In genomic region chr6:58003417-58004167, GRCh38 we compare ENCODE assay signal across 8 cellular contexts.
DNase-seq lines count a peak whose midpoint lies in the region; ATAC-seq and TF ChIP-seq lines count a peak whose summit lies in the region.
"Not testable (repeated sequence)": the region's sequence is repeated elsewhere in the genome, so short reads cannot be mapped to it uniquely, and the experiment has no call there.

No MANE protein-coding gene starts in this region.

- not testable (repeated sequence) for H4K20me1 ChIP-seq in GM23338 (replicated peaks; ENCODE audit: insufficient read depth)

- H3K27me3 Mint-ChIP-seq in GM23338 (ENCODE audit: insufficient read depth, low read depth, poor library complexity); chondrocyte (ENCODE audit: low read depth): not testable (repeated sequence)

- H3K4me1 ChIP-seq in GM23338 (ENCODE audit: insufficient read depth), result not testable (repeated sequence)

- H3K4me2 ChIP-seq in GM23338, result not testable (repeated sequence)

- not testable (repeated sequence) for ATAC-seq in GM23338
- 0 out of 3 replicates have a peak, but pooled peaks have one; percentile 28 for ATAC-seq in SK-N-SH treated with all-trans-retinoic acid at 6 μM for 48 hours

- H3K4me3 Mint-ChIP-seq in GM23338; chondrocyte (ENCODE audit: unreplicated experiment): not testable (repeated sequence)

- TF ChIP-seq CTCF in 22Rv1 (IDR thresholded peaks at IDR 0.05) (peak; percentile 62), GM23338 (conservative IDR thresholded peaks at IDR 0.05; ENCODE audit: low read depth in 2 of 2) (peak; percentile 10 to 21; a peak in 1 of 4 replicates), chondrocyte (IDR thresholded peaks at IDR 0.05) (peak; percentile 23)

- H3K36me3 ChIP-seq in GM23338 (ENCODE audit: insufficient read depth), result not testable (repeated sequence)

- not testable (repeated sequence) for H3K9me2 ChIP-seq in GM23338 (ENCODE audit: insufficient read depth)

- H3K27ac ChIP-seq in 22Rv1; GM23338 (ENCODE audit: low read depth): not testable (repeated sequence)

- H3F3A ChIP-seq in GM23338 (replicated peaks; ENCODE audit: low read depth), result not testable (repeated sequence)

- not testable (repeated sequence) for H3K27me3 ChIP-seq in GM23338 (ENCODE audit: insufficient read depth)

- not testable (repeated sequence) for H3K36me3 Mint-ChIP-seq in GM23338 (ENCODE audit: low read depth); chondrocyte (ENCODE audit: low read depth)

- H3K79me2 ChIP-seq in GM23338 (replicated peaks; ENCODE audit: insufficient read depth), result not testable (repeated sequence)

- H2AFZ ChIP-seq in GM23338, result not testable (repeated sequence)

- peak; percentile 38 for DNase-seq in EL
- peak; percentile 6 for DNase-seq in GM23338 (ENCODE audit: low spot score)
- DNase-seq in Jurkat, Clone E6-1 (ENCODE audit: low read depth, low spot score), result peak; percentile 1
- peak; percentile 49 for DNase-seq in NCI-H82 (lab: John Stamatoyannopoulos, UW)
- DNase-seq in chondrocyte (ENCODE audit: low spot score), result not testable (repeated sequence)
- peak; percentile 7 for DNase-seq in kidney tubule cell (ENCODE audit: low spot score)

- not testable (repeated sequence) for H3K27ac Mint-ChIP-seq in GM23338; chondrocyte (ENCODE audit: unreplicated experiment)

- H3K9me3 Mint-ChIP-seq in GM23338 (peaks cover 88% of the 10 kb centered on the region), chondrocyte (ENCODE audit: low read depth) (peaks cover 33% of the 10 kb centered on the region)

- H3K4me3 ChIP-seq in GM23338; Jurkat, Clone E6-1 (ENCODE audit: low read length): not testable (repeated sequence)

- not testable (repeated sequence) for H3K4me1 Mint-ChIP-seq in GM23338; chondrocyte (ENCODE audit: low read depth)
